In the genomic region with DNA sequence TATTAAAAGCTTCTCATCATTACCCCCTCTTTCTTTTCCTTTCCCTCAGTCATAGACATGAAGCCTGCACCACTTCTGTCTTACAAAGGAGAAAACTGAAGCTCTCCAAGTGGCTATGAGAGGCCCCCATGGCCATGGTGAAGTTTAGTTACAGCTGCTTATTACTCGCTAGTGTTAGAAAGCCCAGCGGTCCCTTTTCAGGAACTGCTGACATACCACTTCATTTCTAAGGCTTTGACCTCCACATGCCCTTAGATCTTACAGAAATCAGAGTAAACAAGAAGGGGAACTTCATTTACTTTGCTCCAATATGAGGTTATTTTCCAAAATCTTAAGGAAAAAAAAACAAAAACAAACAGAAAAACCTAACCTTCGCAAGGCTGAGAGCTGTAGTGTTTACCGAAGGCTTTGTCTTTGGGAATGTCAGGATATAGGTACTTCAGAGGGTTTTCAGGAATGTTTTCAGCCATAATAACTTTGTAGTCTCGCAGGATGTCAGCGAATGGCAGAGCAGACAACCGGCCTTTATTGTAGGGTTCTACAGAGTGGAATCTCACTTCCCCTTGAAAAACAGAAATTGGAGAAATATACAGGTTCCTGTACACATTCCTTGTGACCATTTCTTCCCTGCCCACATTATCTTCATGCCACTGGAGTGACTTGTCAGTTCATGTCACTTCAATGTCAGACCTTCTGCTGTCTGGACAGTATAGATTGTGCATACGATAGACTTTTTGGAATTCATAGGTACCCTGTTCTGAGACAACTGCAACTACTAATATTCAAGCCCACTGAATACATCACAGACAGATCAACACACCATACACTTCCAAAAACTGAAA, we compare ENCODE assay signal across 14 cellular contexts. TPM values are rescaled to one million over a fixed set of nuclear protein-coding genes. Genes with fewer than 3 reads are reported as not detected.
DNase-seq lines count a peak whose midpoint lies in the region; ATAC-seq and TF ChIP-seq lines count a peak whose summit lies in the region.
"Had no signal": no experiment of that assay in that cellular context is flagged by ENCODE, and none has a peak within 500 bp of the region (broad histone marks: within the 10 kb centered on the region; RNA-seq: fewer than 3 reads in every experiment).

No MANE protein-coding gene starts in this region.

- ATAC-seq in WTC11 (peak; percentile 38), HG02571 (IDR thresholded peaks at IDR 0.05; ENCODE audit: unreplicated experiment) (no peak), GM21381 (IDR thresholded peaks at IDR 0.05; ENCODE audit: unreplicated experiment) (no peak)

- no peaks in the 10 kb centered on the region for H3K79me1 ChIP-seq in mesenchymal stem cell (replicated peaks; ENCODE audit: low read length, poor library complexity, severe bottlenecking)

- H3K27ac ChIP-seq in GM23248 (no peak overlapping the region), mesenchymal stem cell (ENCODE audit: low read length, poor library complexity, severe bottlenecking) (no peak overlapping the region)

- DNase-seq in CD1c-positive myeloid dendritic cell (ENCODE audit: extremely low spot score), result peak; percentile 75
- no peak for DNase-seq in GM23248
- DNase-seq in WTC11 (ENCODE audit: low spot score), result no peak
- no peak for DNase-seq in mesenchymal stem cell
- DNase-seq in amniotic stem cell (lab: John Stamatoyannopoulos, UW), result no peak
- no peak for DNase-seq in NCI-H446 (lab: John Stamatoyannopoulos, UW)
- DNase-seq: activated T-cell treated with anti-CD3 and anti-CD28 coated beads, Interleukin-2, amount 50 U/mL, for 48 hours; NCI-H1436 treated with DMSO at 0.1 percent for 48 hours; NCI-H82; SHP77 treated with DMSO at 0.1 percent for 48 hours had no signal

- no peak overlapping the region for H3K9ac ChIP-seq in GM23248
- H3K9ac ChIP-seq in mesenchymal stem cell (ENCODE audit: low read length), result no peak overlapping the region

- POLR2A ChIA-PET in WTC11 (lab: Charles Lee), result no interaction called here

- H3K36me3 ChIP-seq in GM23248 (ENCODE audit: low read depth) (no peaks in the 10 kb centered on the region), mesenchymal stem cell (ENCODE audit: control insufficient read depth in 1 of 2, insufficient read depth in 2 of 2, low read depth in 1 of 2, low read length in 2 of 2) (peaks cover 0 to 3% of the 10 kb centered on the region in 2 experiments)
- H3K36me3 ChIP-seq: ascending aorta had no signal

- no peak overlapping the region for H2BK12ac ChIP-seq in mesenchymal stem cell (ENCODE audit: low read length in 2 of 2)

- peak overlapping the region in 1 of 2 experiments; percentile 34 for H3K18ac ChIP-seq in mesenchymal stem cell (ENCODE audit: low read depth in 1 of 2, low read length in 2 of 2)

- no peak overlapping the region for H4K8ac ChIP-seq in mesenchymal stem cell (ENCODE audit: low read length)

- H3K36me3 Mint-ChIP-seq in WTC11, result no peaks in the 10 kb centered on the region

- CTCF ChIA-PET in WTC11 (lab: Charles Lee), result interaction anchor here (1.1 kb wide), 1 partner anchor 18 kb away, joined by 3 read pairs; no protein-coding TSS in a partner anchor

- peaks cover 18% of the 10 kb centered on the region for H3F3A ChIP-seq in GM23248 (ENCODE audit: insufficient read depth)

- H3K27ac Mint-ChIP-seq in WTC11, result no peak overlapping the region

- WGBS in GM23248 (ENCODE audit: low coverage in 1 of 2, low lambda C conversion rate in 2 of 2, missing lambda C conversion rate in 2 of 2), 2 experiments, result 97 to 98% methylated on average over 8 of the region's 8 CpGs
- 54% methylated on average over 7 of the region's 8 CpGs for WGBS in mesenchymal stem cell

- H2BK5ac ChIP-seq in mesenchymal stem cell (ENCODE audit: low read depth, low read length, poor library complexity, severe bottlenecking), result no peak overlapping the region

- no peaks in the 10 kb centered on the region for H3K79me2 ChIP-seq in GM23248 (ENCODE audit: insufficient read depth)

- no peaks in the 10 kb centered on the region for H3K27me3 Mint-ChIP-seq in WTC11 (ENCODE audit: low read depth)

- H3K14ac ChIP-seq in mesenchymal stem cell (ENCODE audit: low read length in 2 of 2), result no peak overlapping the region

- H3K9me3 ChIP-seq in GM23248 (ENCODE audit: low read depth) (no peaks in the 10 kb centered on the region), mesenchymal stem cell (ENCODE audit: control insufficient read depth, low read length) (no peaks in the 10 kb centered on the region)
- H3K9me3 ChIP-seq: ascending aorta; BLaER1 treated with 17β-estradiol and CSF1 and Interleukin-3, amounts not matched to agents 10 nM and 100 nM had no signal

- H4K20me1 ChIP-seq in GM23248 (ENCODE audit: insufficient read depth), result no peaks in the 10 kb centered on the region
- H4K20me1 ChIP-seq: BLaER1 treated with 17β-estradiol and CSF1 and Interleukin-3, amounts not matched to agents 10 nM and 100 nM had no signal

- H3K27me3 ChIP-seq in GM23248 (replicated peaks; ENCODE audit: insufficient read depth) (no peaks in the 10 kb centered on the region), mesenchymal stem cell (ENCODE audit: control insufficient read depth in 1 of 2, insufficient read depth in 1 of 2, low read length in 2 of 2) (no peaks in the 10 kb centered on the region)
- H3K27me3 ChIP-seq: ascending aorta; BLaER1 treated with 17β-estradiol and CSF1 and Interleukin-3, amounts not matched to agents 10 nM and 100 nM had no signal

- no peak for TF ChIP-seq CTCF in WTC11 (IDR thresholded peaks at IDR 0.05)

- H3K4me2 ChIP-seq in GM23248 (ENCODE audit: unreplicated experiment), result no peak overlapping the region
- no peak overlapping the region for H3K4me2 ChIP-seq in mesenchymal stem cell (ENCODE audit: low read length, poor library complexity, severe bottlenecking)

- H2BK15ac ChIP-seq in mesenchymal stem cell (ENCODE audit: low read depth, poor library complexity, severe bottlenecking), result peak overlapping the region; percentile 36

- peak overlapping the region; percentile 66 for H2BK120ac ChIP-seq in mesenchymal stem cell (ENCODE audit: low read depth, low read length)

- peaks cover 14% of the 10 kb centered on the region for H3K4me1 Mint-ChIP-seq in WTC11

- H2AFZ ChIP-seq in GM23248 (peak overlapping the region; percentile 25; the same call in 1 of the 2 replicates), mesenchymal stem cell (ENCODE audit: low read depth, low read length) (no peak overlapping the region)

- no peak overlapping the region for H3K4me3 Mint-ChIP-seq in WTC11

- H3K9me3 Mint-ChIP-seq in WTC11, result no peaks in the 10 kb centered on the region

- no peak overlapping the region for H2AK5ac ChIP-seq in mesenchymal stem cell (ENCODE audit: low read length, severe bottlenecking)

- no peaks in the 10 kb centered on the region for H3K9me2 ChIP-seq in GM23248 (ENCODE audit: insufficient read depth)

- H4K91ac ChIP-seq in mesenchymal stem cell (ENCODE audit: low read length), result no peak overlapping the region

- no peak overlapping the region for H3K4me3 ChIP-seq in GM23248
- H3K4me3 ChIP-seq in mesenchymal stem cell (ENCODE audit: insufficient read depth in 1 of 2, low read depth in 1 of 2, low read length in 2 of 2), result no peak overlapping the region
- H3K4me3 ChIP-seq: ascending aorta; BLaER1 treated with 17β-estradiol and CSF1 and Interleukin-3, amounts not matched to agents 10 nM and 100 nM had no signal

- no peak overlapping the region for H3K23ac ChIP-seq in mesenchymal stem cell (ENCODE audit: low read length in 2 of 2)

- in situ Hi-C loops in GM23248 (cut with MboI), result no loop called here

- H3K4me1 ChIP-seq in GM23248 (ENCODE audit: insufficient read depth) (peaks cover 36% of the 10 kb centered on the region), mesenchymal stem cell (ENCODE audit: control insufficient read depth, insufficient read depth, low read depth, low read length) (no peaks in the 10 kb centered on the region)
- H3K4me1 ChIP-seq: ascending aorta had no signal

- H3K4ac ChIP-seq in mesenchymal stem cell (ENCODE audit: low read depth in 1 of 2, low read length in 2 of 2), result no peak overlapping the region

TF ChIP-seq in WTC11, 78 proteins besides CTCF, POLR2A, EP300 and RAD21 (continues in another document):
- TF ChIP-seq RORB (CRISPR knock-in tag; IDR thresholded peaks at IDR 0.05) (no peak), FOXJ3 (CRISPR knock-in tag; IDR thresholded peaks at IDR 0.05; ENCODE audit: borderline replicate concordance) (no peak), TEAD1 (CRISPR knock-in tag; IDR thresholded peaks at IDR 0.05) (no peak), NFATC4 (CRISPR knock-in tag; IDR thresholded peaks at IDR 0.05) (no peak), CDX4 (CRISPR knock-in tag; IDR thresholded peaks at IDR 0.05; ENCODE audit: borderline replicate concordance) (no peak), ZNF121 (CRISPR knock-in tag; IDR thresholded peaks at IDR 0.05) (no peak), ZNF317 (CRISPR knock-in tag; IDR thresholded peaks at IDR 0.05; ENCODE audit: borderline replicate concordance, low read depth) (no peak), SMAD4 (CRISPR knock-in tag; IDR thresholded peaks at IDR 0.05) (no peak), TEAD4 (CRISPR knock-in tag; IDR thresholded peaks at IDR 0.05) (no peak)

RNA-seq across cellular contexts. Expression of gene STAT1, which starts 18.8 kb away (rescaled TPM):
- total RNA-seq in GM23248 (2014; rRNA removed; shearing (Covaris generic)), result 227 and 232 TPM in 2 replicates
- 237 and 238 TPM in 2 replicates for polyA plus RNA-seq in GM23248 (2016; fragmentation: Nextera tagmentation; extraction: Ambion mirVana)
- total RNA-seq in WTC11 (2021), result 36.1 to 41.3 TPM (median 39.5 TPM) in 3 replicates
- polyA plus RNA-seq in mesenchymal stem cell (2013, experiment 1 of 2), result 77.9 TPM
- polyA plus RNA-seq in mesenchymal stem cell (2013, experiment 2 of 2), result 78.1 TPM
